ENCODE assay signal across 1 cellular context in genomic region chr5:132410451-132411381, GRCh38.
TF ChIP-seq lines count a peak whose summit lies in the region.

No MANE protein-coding gene starts in this region.

TF ChIP-seq in HepG2, 621 proteins besides CTCF, POLR2A, EP300 and RAD21 (continued from another document and continues in another):
- TF ChIP-seq HDAC1 (CRISPR knock-in tag; IDR thresholded peaks at IDR 0.05) (peak; percentile 38; the same call in 1 of the 2 replicates), ZNF256 (CRISPR knock-in tag; conservative IDR thresholded peaks at IDR 0.05) (no peak), SIN3B (IDR thresholded peaks at IDR 0.05; ENCODE audit: low read length) (no peak), ZNF446 (CRISPR knock-in tag; IDR thresholded peaks at IDR 0.05) (no peak), TBL1XR1 (IDR thresholded peaks at IDR 0.05; ENCODE audit: borderline replicate concordance, low read length, partially characterized antibody) (peak; percentile 33), MZF1 (CRISPR knock-in tag; IDR thresholded peaks at IDR 0.05; ENCODE audit: borderline replicate concordance) (no peak), NPAS2 (CRISPR knock-in tag; IDR thresholded peaks at IDR 0.05; ENCODE audit: borderline replicate concordance) (no peak), ZFX (CRISPR knock-in tag; IDR thresholded peaks at IDR 0.05; ENCODE audit: low read depth) (peak; percentile 87), ZNF646 (CRISPR knock-in tag; IDR thresholded peaks at IDR 0.05) (no peak), KLF12 (CRISPR knock-in tag; IDR thresholded peaks at IDR 0.05; ENCODE audit: borderline replicate concordance) (no peak; the same call in none of the 2 replicates), ZIK1 (CRISPR knock-in tag; IDR thresholded peaks at IDR 0.05; ENCODE audit: borderline replicate concordance, low read depth) (0 out of 2 replicates have a peak, but pooled peaks have one; percentile 30), ZNF773 (CRISPR knock-in tag; IDR thresholded peaks at IDR 0.05; ENCODE audit: borderline replicate concordance) (no peak; the same call in 1 of the 2 replicates), NFYC (CRISPR knock-in tag; IDR thresholded peaks at IDR 0.05) (no peak), MAFF (IDR thresholded peaks at IDR 0.05; ENCODE audit: low read depth, low read length) (no peak), SIN3A (IDR thresholded peaks at IDR 0.05; ENCODE audit: borderline replicate concordance, low read depth, low read length) (no peak), NR1H2 (CRISPR knock-in tag; IDR thresholded peaks at IDR 0.05; ENCODE audit: borderline replicate concordance, low read depth) (no peak), ZBTB34 (CRISPR knock-in tag; IDR thresholded peaks at IDR 0.05) (0 out of 2 replicates have a peak, but pooled peaks have one; percentile 20), NONO (IDR thresholded peaks at IDR 0.05) (no peak), NONO (CRISPR knock-in tag; conservative IDR thresholded peaks at IDR 0.05) (no peak; the same call in 1 of the 2 replicates), RCOR2 (CRISPR knock-in tag; IDR thresholded peaks at IDR 0.05) (no peak), NR2F6 (IDR thresholded peaks at IDR 0.05) (peak; percentile 73), NR2F6 (CRISPR knock-in tag; IDR thresholded peaks at IDR 0.05) (peak; percentile 88), NFE2L1 (CRISPR knock-in tag; IDR thresholded peaks at IDR 0.05; ENCODE audit: borderline replicate concordance) (no peak), ZNF20 (CRISPR knock-in tag; IDR thresholded peaks at IDR 0.05) (no peak), ZNF253 (CRISPR knock-in tag; IDR thresholded peaks at IDR 0.05; ENCODE audit: borderline replicate concordance) (0 out of 2 replicates have a peak, but pooled peaks have one; percentile 13), KAT2B (IDR thresholded peaks at IDR 0.05; ENCODE audit: borderline replicate concordance, low read depth, low read length) (no peak), ZNF75D (CRISPR knock-in tag; IDR thresholded peaks at IDR 0.05; ENCODE audit: borderline replicate concordance) (no peak), ZFP1 (CRISPR knock-in tag; IDR thresholded peaks at IDR 0.05) (no peak), NBN (conservative IDR thresholded peaks at IDR 0.05) (no peak), CHD2 (IDR thresholded peaks at IDR 0.05; ENCODE audit: low read depth, low read length) (0 out of 2 replicates have a peak, but pooled peaks have one; percentile 37), ELF3 (CRISPR knock-in tag; IDR thresholded peaks at IDR 0.05) (peak; percentile 27; the same call in 1 of the 2 replicates), TFAP4 (IDR thresholded peaks at IDR 0.05; ENCODE audit: borderline replicate concordance, low read depth) (no peak), FOXA3 (CRISPR knock-in tag; IDR thresholded peaks at IDR 0.05) (peak; percentile 21; the same call in 1 of the 2 replicates), ZNF556 (CRISPR knock-in tag; IDR thresholded peaks at IDR 0.05; ENCODE audit: borderline replicate concordance) (0 out of 2 replicates have a peak, but pooled peaks have one; percentile 46), ZNF550 (CRISPR knock-in tag; IDR thresholded peaks at IDR 0.05; ENCODE audit: borderline replicate concordance) (no peak), ZBTB14 (CRISPR knock-in tag; IDR thresholded peaks at IDR 0.05) (peak; percentile 77), KDM5A (IDR thresholded peaks at IDR 0.05; ENCODE audit: borderline replicate concordance, low read length) (no peak), POLR2AphosphoS2 (IDR thresholded peaks at IDR 0.05; ENCODE audit: low read depth, low read length) (no peak), YEATS4 (CRISPR knock-in tag; IDR thresholded peaks at IDR 0.05; ENCODE audit: borderline replicate concordance) (peak; percentile 88), ZNF562 (CRISPR knock-in tag; IDR thresholded peaks at IDR 0.05; ENCODE audit: borderline replicate concordance) (no peak), FOXO1 (CRISPR knock-in tag; IDR thresholded peaks at IDR 0.05) (peak; percentile 26; the same call in 1 of the 2 replicates), ZNF670 (CRISPR knock-in tag; IDR thresholded peaks at IDR 0.05; ENCODE audit: borderline replicate concordance) (peak; percentile 60; the same call in 1 of the 2 replicates), ZBTB8A (CRISPR knock-in tag; IDR thresholded peaks at IDR 0.05; ENCODE audit: borderline replicate concordance, low read depth) (no peak), KDM6A (CRISPR knock-in tag; IDR thresholded peaks at IDR 0.05; ENCODE audit: low read depth) (no peak), NR2F2 (IDR thresholded peaks at IDR 0.05; ENCODE audit: borderline replicate concordance, low read depth) (peak; percentile 69; the same call in 1 of the 2 replicates), ZNF776 (CRISPR knock-in tag; IDR thresholded peaks at IDR 0.05) (peak; percentile 0; the same call in 1 of the 2 replicates)
- TF ChIP-seq, protein P1, sequence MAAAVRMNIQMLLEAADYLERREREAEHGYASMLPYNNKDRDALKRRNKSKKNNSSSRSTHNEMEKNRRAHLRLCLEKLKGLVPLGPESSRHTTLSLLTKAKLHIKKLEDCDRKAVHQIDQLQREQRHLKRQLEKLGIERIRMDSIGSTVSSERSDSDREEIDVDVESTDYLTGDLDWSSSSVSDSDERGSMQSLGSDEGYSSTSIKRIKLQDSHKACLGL (CRISPR knock-in tag; IDR thresholded peaks at IDR 0.05), result no peak
- TF ChIP-seq, protein P2, sequence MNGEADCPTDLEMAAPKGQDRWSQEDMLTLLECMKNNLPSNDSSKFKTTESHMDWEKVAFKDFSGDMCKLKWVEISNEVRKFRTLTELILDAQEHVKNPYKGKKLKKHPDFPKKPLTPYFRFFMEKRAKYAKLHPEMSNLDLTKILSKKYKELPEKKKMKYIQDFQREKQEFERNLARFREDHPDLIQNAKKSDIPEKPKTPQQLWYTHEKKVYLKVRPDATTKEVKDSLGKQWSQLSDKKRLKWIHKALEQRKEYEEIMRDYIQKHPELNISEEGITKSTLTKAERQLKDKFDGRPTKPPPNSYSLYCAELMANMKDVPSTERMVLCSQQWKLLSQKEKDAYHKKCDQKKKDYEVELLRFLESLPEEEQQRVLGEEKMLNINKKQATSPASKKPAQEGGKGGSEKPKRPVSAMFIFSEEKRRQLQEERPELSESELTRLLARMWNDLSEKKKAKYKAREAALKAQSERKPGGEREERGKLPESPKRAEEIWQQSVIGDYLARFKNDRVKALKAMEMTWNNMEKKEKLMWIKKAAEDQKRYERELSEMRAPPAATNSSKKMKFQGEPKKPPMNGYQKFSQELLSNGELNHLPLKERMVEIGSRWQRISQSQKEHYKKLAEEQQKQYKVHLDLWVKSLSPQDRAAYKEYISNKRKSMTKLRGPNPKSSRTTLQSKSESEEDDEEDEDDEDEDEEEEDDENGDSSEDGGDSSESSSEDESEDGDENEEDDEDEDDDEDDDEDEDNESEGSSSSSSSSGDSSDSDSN (CRISPR knock-in tag; IDR thresholded peaks at IDR 0.05), result peak; percentile 89
- TF ChIP-seq, protein P3, sequence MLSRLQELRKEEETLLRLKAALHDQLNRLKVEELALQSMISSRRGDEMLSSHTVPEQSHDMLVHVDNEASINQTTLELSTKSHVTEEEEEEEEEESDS (CRISPR knock-in tag; IDR thresholded peaks at IDR 0.05; ENCODE audit: borderline replicate concordance), result no peak
- TF ChIP-seq, protein P4, sequence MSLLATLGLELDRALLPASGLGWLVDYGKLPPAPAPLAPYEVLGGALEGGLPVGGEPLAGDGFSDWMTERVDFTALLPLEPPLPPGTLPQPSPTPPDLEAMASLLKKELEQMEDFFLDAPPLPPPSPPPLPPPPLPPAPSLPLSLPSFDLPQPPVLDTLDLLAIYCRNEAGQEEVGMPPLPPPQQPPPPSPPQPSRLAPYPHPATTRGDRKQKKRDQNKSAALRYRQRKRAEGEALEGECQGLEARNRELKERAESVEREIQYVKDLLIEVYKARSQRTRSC (CRISPR knock-in tag; IDR thresholded peaks at IDR 0.05; ENCODE audit: low read depth), result no peak
- TF ChIP-seq, protein P5, sequence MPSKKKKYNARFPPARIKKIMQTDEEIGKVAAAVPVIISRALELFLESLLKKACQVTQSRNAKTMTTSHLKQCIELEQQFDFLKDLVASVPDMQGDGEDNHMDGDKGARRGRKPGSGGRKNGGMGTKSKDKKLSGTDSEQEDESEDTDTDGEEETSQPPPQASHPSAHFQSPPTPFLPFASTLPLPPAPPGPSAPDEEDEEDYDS (CRISPR knock-in tag; IDR thresholded peaks at IDR 0.05), result no peak
- TF ChIP-seq, protein P6, sequence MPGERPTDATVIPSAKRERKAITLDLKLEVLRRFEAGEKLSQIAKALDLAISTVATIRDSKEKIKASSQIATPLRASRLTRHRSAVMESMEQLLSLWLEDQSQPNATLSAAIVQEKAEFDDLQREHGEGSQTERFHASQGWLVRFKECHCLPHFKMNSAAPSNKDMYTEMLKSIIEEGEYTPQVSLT (CRISPR knock-in tag; IDR thresholded peaks at IDR 0.05; ENCODE audit: borderline replicate concordance, low read depth), result no peak
- TF ChIP-seq, protein P7, sequence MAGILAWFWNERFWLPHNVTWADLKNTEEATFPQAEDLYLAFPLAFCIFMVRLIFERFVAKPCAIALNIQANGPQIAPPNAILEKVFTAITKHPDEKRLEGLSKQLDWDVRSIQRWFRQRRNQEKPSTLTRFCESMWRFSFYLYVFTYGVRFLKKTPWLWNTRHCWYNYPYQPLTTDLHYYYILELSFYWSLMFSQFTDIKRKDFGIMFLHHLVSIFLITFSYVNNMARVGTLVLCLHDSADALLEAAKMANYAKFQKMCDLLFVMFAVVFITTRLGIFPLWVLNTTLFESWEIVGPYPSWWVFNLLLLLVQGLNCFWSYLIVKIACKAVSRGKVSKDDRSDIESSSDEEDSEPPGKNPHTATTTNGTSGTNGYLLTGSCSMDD (CRISPR knock-in tag; IDR thresholded peaks at IDR 0.05), result peak; percentile 59; the same call in 1 of the 2 replicates
